In the genomic region with DNA sequence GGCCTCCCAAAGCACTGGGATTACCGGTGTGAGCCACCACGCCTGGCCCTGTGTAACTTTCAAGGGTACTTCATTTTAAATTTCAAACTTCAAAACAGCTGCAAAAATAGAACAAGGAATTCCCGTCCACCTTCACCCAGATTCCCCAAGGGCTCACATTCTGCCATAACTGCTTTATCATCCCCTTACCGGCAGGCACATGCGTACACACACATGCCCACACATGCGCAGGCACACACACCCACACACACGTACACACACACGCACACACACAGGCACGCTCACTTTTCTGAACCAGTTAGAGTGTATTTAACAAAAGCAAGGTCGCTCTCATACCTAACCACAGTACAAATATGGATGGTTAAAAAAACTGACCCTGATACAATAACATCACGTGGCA, we compare ENCODE assay signal across 25 cellular contexts. TPM values are rescaled to one million over a fixed set of nuclear protein-coding genes. Genes with fewer than 3 reads are reported as not detected.
A peak's percentile ranks its signal among the peaks of the same experiment; 100 is the strongest.
DNase-seq lines count a peak whose midpoint lies in the region; ATAC-seq lines count a peak whose summit lies in the region.
"Had no signal": no experiment of that assay in that cellular context is flagged by ENCODE, and none has a peak within 500 bp of the region (broad histone marks: within the 10 kb centered on the region; RNA-seq: fewer than 3 reads in every experiment).

No MANE protein-coding gene starts in this region.

- ATAC-seq in GM18498 (IDR thresholded peaks at IDR 0.05; ENCODE audit: unreplicated experiment), result no peak
- ATAC-seq: activated CD4-positive, alpha-beta T cell treated with anti-CD3 and anti-CD28 coated beads for 36 hours; activated naive CD4-positive, alpha-beta T cell treated with anti-CD3 and anti-CD28 coated beads, Interleukin-2, amount 50 U/mL, for 72 hours; activated T-cell treated with anti-CD3 and anti-CD28 coated beads, Interleukin-2, amount 50 U/mL, for 72 hours; GM12878; heart right ventricle; left lobe of liver; stimulated activated memory B cell treated with anti-CD40 and anti-IgM and Interleukin-4, amounts not matched to agents 10 μg/mL and 1 μg/mL and 100 μg/mL, for 72 hours had no signal

- intact Hi-C loops in head of caudate nucleus (cut with DNase I), result no loop called here

- H3K27ac ChIP-seq in caudate nucleus (ENCODE audit: low read depth, low read length), result no peak overlapping the region
- H3K27ac ChIP-seq: heart right ventricle, psoas muscle had no signal

- DNase-seq in NCI-H2107 treated with DMSO at 0.1 percent for 48 hours (lab: John Stamatoyannopoulos, UW; ENCODE audit: unreplicated experiment), result peak; percentile 89
- peak in 35 of 61 donors; percentile 4 to 84 (median 31) for DNase-seq in caudate nucleus (lab: John Stamatoyannopoulos, UW)
- peak in 41 of 42 donors; percentile 24 to 85 (median 56) for DNase-seq in head of caudate nucleus
- DNase-seq in superior temporal gyrus (ENCODE audit: extremely low spot score), result peak; percentile 34
- no peak for DNase-seq in cerebellum (ENCODE audit: low spot score)
- no peak for DNase-seq in stimulated activated CD4-positive, alpha-beta T cell treated with anti-CD3 and anti-CD28 coated beads, Interleukin-2, amount 100 ng/mL, for 48 hours
- DNase-seq: activated CD4-positive, alpha-beta T cell treated with anti-CD3 and anti-CD28 coated beads for 36 hours; activated T-cell treated with anti-CD3 and anti-CD28 coated beads, Interleukin-2, amount 50 U/mL, for 72 hours; CD4-positive, alpha-beta T cell; DMS53; heart right ventricle; HFFc6; Karpas-422; NCI-H1048; NCI-H2029 treated with DMSO at 0.1 percent for 48 hours; NCI-H510A; psoas muscle; SIG-M5; stimulated activated CD4-positive, alpha-beta T cell treated with anti-CD3 and anti-CD28 coated beads, Interleukin-2, amount 100 ng/mL, for 24 hours had no signal

RNA-seq across cellular contexts. Expression of gene PDIA2, which starts 23.0 kb away (rescaled TPM):
- 2.7 TPM for total RNA-seq in cerebellum
- total RNA-seq: activated CD4-positive, alpha-beta T cell treated with anti-CD3 and anti-CD28 coated beads for 36 hours; activated CD8-positive, alpha-beta memory T cell treated with anti-CD3 and anti-CD28 coated beads for 36 hours; activated naive CD4-positive, alpha-beta T cell treated with anti-CD3 and anti-CD28 coated beads, Interleukin-2, amount 50 U/mL, for 72 hours; CD4-positive, alpha-beta T cell; HFFc6 had no signal

RNA-seq across cellular contexts. Expression of gene ARHGDIG, which starts 25.5 kb away (rescaled TPM):
- total RNA-seq in cerebellum, result 19.4 TPM
- total RNA-seq: activated CD4-positive, alpha-beta T cell treated with anti-CD3 and anti-CD28 coated beads for 36 hours; activated CD8-positive, alpha-beta memory T cell treated with anti-CD3 and anti-CD28 coated beads for 36 hours; activated naive CD4-positive, alpha-beta T cell treated with anti-CD3 and anti-CD28 coated beads, Interleukin-2, amount 50 U/mL, for 72 hours; GM12878; HFFc6 had no signal

RNA-seq across cellular contexts. Expression of gene RGS11, which starts 30.2 kb away (rescaled TPM):
- 10.1 TPM for total RNA-seq in cerebellum
- total RNA-seq: CD4-positive, alpha-beta T cell; GM12878 had no signal

RNA-seq across cellular contexts. Expression of gene AXIN1, which starts 46.6 kb away (rescaled TPM):
- total RNA-seq in cerebellum, result 16.4 TPM

Comparison
In these comparisons a context has a peak if more than half of its experiments do, and no peak if none do; other contexts are left out.
1. DNase-seq: peak in NCI-H2107 treated with DMSO at 0.1 percent for 48 hours (single experiment), caudate nucleus (35 of 61), head of caudate nucleus (41 of 42) and superior temporal gyrus (single experiment); none in cerebellum (single experiment) and stimulated activated CD4-positive, alpha-beta T cell treated with anti-CD3 and anti-CD28 coated beads, Interleukin-2, amount 100 ng/mL, for 48 hours (0 of 2).